ENCODE assay signal across 24 cellular contexts in genomic region chr22:20580611-20581502, GRCh38.
DNase-seq lines count a peak whose midpoint lies in the region; ATAC-seq and TF ChIP-seq lines count a peak whose summit lies in the region.
"Had no signal": no experiment of that assay in that cellular context is flagged by ENCODE, and none has a peak within 500 bp of the region (broad histone marks: within the 10 kb centered on the region; RNA-seq: fewer than 3 reads in every experiment).

No MANE protein-coding gene starts in this region.

- H2AK5ac ChIP-seq in trophoblast cell (ENCODE audit: low read length): no peak overlapping the region

- TF ChIP-seq CTCF in GM23338 (conservative IDR thresholded peaks at IDR 0.05; ENCODE audit: low read depth in 2 of 2) (no peak), endodermal cell (conservative IDR thresholded peaks at IDR 0.05) (no peak)

- H3K4me2 ChIP-seq in GM23338 (no peak overlapping the region), trophoblast cell (ENCODE audit: low read length) (no peak overlapping the region)

- H3K27me3 Mint-ChIP-seq in activated naive CD4-positive, alpha-beta T cell treated with anti-CD3 and anti-CD28 coated beads, Interleukin-2, amount 10 ng/mL, durations not matched to agents 7 days and 5 days: no peaks in the 10 kb centered on the region
- H3K27me3 Mint-ChIP-seq in GM23338 (ENCODE audit: insufficient read depth, low read depth, poor library complexity) (peaks cover 11% of the 10 kb centered on the region), endodermal cell (ENCODE audit: insufficient read depth) (no peaks in the 10 kb centered on the region)

- no peak overlapping the region for H2AFZ ChIP-seq in GM23338
- H2AFZ ChIP-seq in trophoblast cell (ENCODE audit: insufficient read depth, low read length, poor library complexity): no peak overlapping the region

- no peaks in the 10 kb centered on the region for H3K79me1 ChIP-seq in trophoblast cell (ENCODE audit: low read length)

- H3K4me3 ChIP-seq in GM23338 (no peak overlapping the region), endodermal cell (ENCODE audit: low read length) (no peak overlapping the region), trophoblast cell (ENCODE audit: low read depth, low read length) (no peak overlapping the region), SJCRH30 (no peak overlapping the region)
- H3K4me3 ChIP-seq: dorsolateral prefrontal cortex, GM12878, prostate gland, thoracic aorta had no signal

- H3K27ac ChIP-seq in GM23338 (ENCODE audit: low read depth) (no peak overlapping the region), endodermal cell (ENCODE audit: low read depth, low read length) (no peak overlapping the region), trophoblast cell (ENCODE audit: low read depth, low read length) (no peak overlapping the region), SJCRH30 (no peak overlapping the region)
- H3K27ac ChIP-seq: prostate gland, thoracic aorta had no signal

- peaks cover 46% of the 10 kb centered on the region for H3K36me3 Mint-ChIP-seq in activated naive CD4-positive, alpha-beta T cell treated with anti-CD3 and anti-CD28 coated beads, Interleukin-2, amount 10 ng/mL, durations not matched to agents 7 days and 5 days
- peaks cover 19% of the 10 kb centered on the region for H3K36me3 Mint-ChIP-seq in GM23338 (ENCODE audit: low read depth)
- peaks cover 35% of the 10 kb centered on the region for H3K36me3 Mint-ChIP-seq in endodermal cell (ENCODE audit: low read depth)

- no peaks in the 10 kb centered on the region for H3K9me3 Mint-ChIP-seq in activated naive CD4-positive, alpha-beta T cell treated with anti-CD3 and anti-CD28 coated beads, Interleukin-2, amount 10 ng/mL, durations not matched to agents 7 days and 5 days
- no peaks in the 10 kb centered on the region for H3K9me3 Mint-ChIP-seq in GM23338
- H3K9me3 Mint-ChIP-seq in endodermal cell: no peaks in the 10 kb centered on the region

- no peaks in the 10 kb centered on the region for H3K79me2 ChIP-seq in GM23338 (replicated peaks; ENCODE audit: insufficient read depth)
- no peaks in the 10 kb centered on the region for H3K79me2 ChIP-seq in trophoblast cell (ENCODE audit: control insufficient read depth, insufficient read depth, low read length, poor library complexity)

- H3K4me3 Mint-ChIP-seq in activated naive CD4-positive, alpha-beta T cell treated with anti-CD3 and anti-CD28 coated beads, Interleukin-2, amount 10 ng/mL, durations not matched to agents 7 days and 5 days: no peak overlapping the region
- H3K4me3 Mint-ChIP-seq in GM23338 (no peak overlapping the region), endodermal cell (no peak overlapping the region)

- DNase-seq in activated naive CD4-positive, alpha-beta T cell treated with anti-CD3 and anti-CD28 coated beads, Interleukin-2, amount 10 ng/mL, durations not matched to agents 7 days and 5 days: no peak
- no peak for DNase-seq in activated naive CD4-positive, alpha-beta T cell treated with Interleukin-2 at 50 U/mL for 16 hours
- DNase-seq in GM23338 (ENCODE audit: low spot score) (no peak), endodermal cell (no peak), trophoblast cell (no peak), SIG-M5 (lab: John Stamatoyannopoulos, UW) (no peak), SJCRH30 (no peak), UCSD-AML1 (lab: John Stamatoyannopoulos, UW; ENCODE audit: unreplicated experiment) (no peak)
- DNase-seq: activated gamma-delta T cell; aorta; caudate nucleus; DMS79; foreskin fibroblast; hypothalamus; islet precursor cell; NCI-H1092; NCI-H2029; NCI-H345; OCI-M1; stimulated activated naive CD4-positive, alpha-beta T cell had no signal

- H4K91ac ChIP-seq in trophoblast cell (ENCODE audit: low read depth, low read length): no peak overlapping the region

- no peak overlapping the region for H2BK12ac ChIP-seq in trophoblast cell (ENCODE audit: low read length)

- no peaks in the 10 kb centered on the region for H3F3A ChIP-seq in GM23338 (replicated peaks; ENCODE audit: low read depth)

- H3K23ac ChIP-seq in trophoblast cell (ENCODE audit: low read length): no peak overlapping the region

- H3K14ac ChIP-seq in trophoblast cell (ENCODE audit: low read length): no peak overlapping the region

- 0 out of 2 replicates have a peak, but pooled peaks cover 4% of the 10 kb centered on the region for H4K20me1 ChIP-seq in GM23338 (replicated peaks; ENCODE audit: insufficient read depth)

- peaks cover 12% of the 10 kb centered on the region for H3K4me1 Mint-ChIP-seq in activated naive CD4-positive, alpha-beta T cell treated with anti-CD3 and anti-CD28 coated beads, Interleukin-2, amount 10 ng/mL, durations not matched to agents 7 days and 5 days
- H3K4me1 Mint-ChIP-seq in GM23338 (no peaks in the 10 kb centered on the region), endodermal cell (no peaks in the 10 kb centered on the region)

- peak overlapping the region; percentile 25 for H4K12ac ChIP-seq in trophoblast cell (ENCODE audit: low read depth, low read length)

- peak overlapping the region; percentile 42 for H3K27ac Mint-ChIP-seq in activated naive CD4-positive, alpha-beta T cell treated with anti-CD3 and anti-CD28 coated beads, Interleukin-2, amount 10 ng/mL, durations not matched to agents 7 days and 5 days
- peak overlapping the region; percentile 63; the same call in 1 of the 2 replicates for H3K27ac Mint-ChIP-seq in GM23338
- H3K27ac Mint-ChIP-seq in endodermal cell: peak overlapping the region; percentile 37

- CTCF ChIA-PET in activated naive CD4-positive, alpha-beta T cell treated with anti-CD3 and anti-CD28 coated beads, Interleukin-2, amount 10 ng/mL, durations not matched to agents 7 days and 5 days (lab: Charles Lee): interaction anchor here (1.2 kb wide), 1 partner anchor 12 kb away, joined by 3 read pairs; no protein-coding TSS in a partner anchor

- H3K9ac ChIP-seq in endodermal cell (ENCODE audit: extremely low read depth, low read length, poor library complexity, severe bottlenecking) (no peak overlapping the region), trophoblast cell (ENCODE audit: low read length) (no peak overlapping the region)

- no peaks in the 10 kb centered on the region for H3K9me2 ChIP-seq in GM23338 (ENCODE audit: insufficient read depth)

- no peak overlapping the region for H3K4ac ChIP-seq in trophoblast cell (ENCODE audit: low read depth, low read length)

- peaks cover 7% of the 10 kb centered on the region; the same call in 1 of the 2 replicates for H3K36me3 ChIP-seq in GM23338 (ENCODE audit: insufficient read depth)
- peaks cover 66% of the 10 kb centered on the region for H3K36me3 ChIP-seq in endodermal cell (ENCODE audit: control insufficient read depth, insufficient read depth, low read length)
- peaks cover 96% of the 10 kb centered on the region in 2 experiments for H3K36me3 ChIP-seq in trophoblast cell (ENCODE audit: control insufficient read depth in 1 of 2, insufficient read depth in 2 of 2, low read length in 2 of 2)
- peaks cover 21% of the 10 kb centered on the region for H3K36me3 ChIP-seq in SJCRH30

- H3K27me3 ChIP-seq in GM23338 (ENCODE audit: insufficient read depth) (no peaks in the 10 kb centered on the region), endodermal cell (ENCODE audit: control insufficient read depth, insufficient read depth, low read length, poor library complexity, severe bottlenecking) (no peaks in the 10 kb centered on the region), trophoblast cell (ENCODE audit: insufficient read depth, low read length) (no peaks in the 10 kb centered on the region), SJCRH30 (no peaks in the 10 kb centered on the region)
- H3K27me3 ChIP-seq: dorsolateral prefrontal cortex had no signal

- no peak overlapping the region for H4K8ac ChIP-seq in trophoblast cell (ENCODE audit: low read depth, low read length)

- H2BK120ac ChIP-seq in trophoblast cell (ENCODE audit: insufficient read depth, low read length, poor library complexity): no peak overlapping the region

- H3K18ac ChIP-seq in trophoblast cell (ENCODE audit: low read length): no peak overlapping the region

- H3K9me3 ChIP-seq in endodermal cell (ENCODE audit: control insufficient read depth, low read length): no peaks in the 10 kb centered on the region
- no peaks in the 10 kb centered on the region for H3K9me3 ChIP-seq in trophoblast cell (ENCODE audit: insufficient read depth, low read depth, low read length)
- H3K9me3 ChIP-seq in SJCRH30 (replicated peaks): no peaks in the 10 kb centered on the region
- H3K9me3 ChIP-seq: prostate gland, thoracic aorta had no signal

- no peak for ATAC-seq in GM23338
- ATAC-seq: GM12878 had no signal

- WGBS in endodermal cell (ENCODE audit: insufficient coverage in 1 of 2, insufficient read length in 1 of 2), 2 experiments: 94 to 98% methylated on average over 16 to 19 of the region's 19 CpGs
- no CpG with 5 or more reads among the region's 19 CpGs for WGBS in trophoblast cell (ENCODE audit: extremely low coverage, insufficient coverage, insufficient read length)

- H2BK5ac ChIP-seq in trophoblast cell (ENCODE audit: low read depth, low read length, poor library complexity): no peak overlapping the region

- no peaks in the 10 kb centered on the region for H3K4me1 ChIP-seq in GM23338 (ENCODE audit: insufficient read depth)
- no peaks in the 10 kb centered on the region for H3K4me1 ChIP-seq in endodermal cell (ENCODE audit: control insufficient read depth, insufficient read depth, low read length)
- no peaks in the 10 kb centered on the region for H3K4me1 ChIP-seq in trophoblast cell (ENCODE audit: control insufficient read depth in 1 of 2, insufficient read depth in 2 of 2, low read length in 2 of 2)
- H3K4me1 ChIP-seq in SJCRH30: no peaks in the 10 kb centered on the region
- H3K4me1 ChIP-seq: prostate gland had no signal

TF ChIP-seq in GM23338, 12 proteins besides CTCF, POLR2A, EP300 and RAD21 (continues in another document):
- no peak for TF ChIP-seq ZNF331 (CRISPR knock-in tag; IDR thresholded peaks at IDR 0.05; ENCODE audit: low read depth)
